ENCODE assay signal across 8 cellular contexts in genomic region chr4:3304831-3305609, GRCh38. TPM values are rescaled to one million over a fixed set of nuclear protein-coding genes. Genes with fewer than 3 reads are reported as not detected.
DNase-seq lines count a peak whose midpoint lies in the region; ATAC-seq, FAIRE-seq and TF ChIP-seq lines count a peak whose summit lies in the region.

No MANE protein-coding gene starts in this region.

- H3K27ac Mint-ChIP-seq in mesothelial cell of epicardium, result peak overlapping the region; percentile 61
- H3K27ac Mint-ChIP-seq in effector memory CD8-positive, alpha-beta T cell, result no peak overlapping the region

- H2AK5ac ChIP-seq in H1 (ENCODE audit: low read depth, low read length), result no peak overlapping the region

- no peak overlapping the region for H4K5ac ChIP-seq in H1 (ENCODE audit: insufficient read length, low read depth, low read length)

- H2BK5ac ChIP-seq in H1 (ENCODE audit: low read depth, low read length), result no peak overlapping the region

- H4K20me1 ChIP-seq in H1 (replicated peaks in 1 of 2; ENCODE audit: control insufficient read depth in 1 of 2, insufficient read depth in 2 of 2, low read length in 2 of 2), result peaks cover 6 to 17% of the 10 kb centered on the region in 2 experiments

- no peak overlapping the region for H3K4ac ChIP-seq in H1 (replicated peaks; ENCODE audit: insufficient read length, low read depth, low read length)

- no peak overlapping the region for H3K4me2 ChIP-seq in H1 (ENCODE audit: insufficient read depth in 1 of 2, low read depth in 2 of 2, low read length in 2 of 2)

- H4K8ac ChIP-seq in H1 (ENCODE audit: extremely low read depth, insufficient read depth, low read length), result peak overlapping the region; percentile 70; the same call in 1 of the 2 replicates

- TF ChIP-seq RAD21 in H1 (IDR thresholded peaks at IDR 0.05 in 1 of 2, conservative IDR thresholded peaks at IDR 0.05 in 1 of 2; ENCODE audit: low read depth in 2 of 2, low read length in 2 of 2), result no peak

- CTCF ChIA-PET in A673 (lab: Charles Lee) (no interaction called here), H1 (lab: Charles Lee; ENCODE audit: partially characterized antibody) (interaction anchor here (0.7 to 2.0 kb wide), 6 partner anchors 12 to 210 kb away, joined by 3 to 5 read pairs (median 3); no protein-coding TSS in a partner anchor)

- H2BK120ac ChIP-seq in H1 (replicated peaks; ENCODE audit: low read depth, low read length), result peak overlapping the region; percentile 78

- peak; percentile 69 for DNase-seq in A673 (ENCODE audit: low spot score)
- peak; percentile 32 for DNase-seq in NCI-H1092 (lab: John Stamatoyannopoulos, UW)
- no peak for DNase-seq in H1 (ENCODE audit: low read depth in 1 of 2, low spot score in 2 of 2)
- peak in 1 of 2 experiments; percentile 54 for DNase-seq in mesothelial cell of epicardium (ENCODE audit: low spot score in 2 of 2, unreplicated experiment in 2 of 2)
- DNase-seq in HT-29 (ENCODE audit: low spot score), result no peak
- DNase-seq in effector memory CD8-positive, alpha-beta T cell, result no peak

- no peaks in the 10 kb centered on the region for H3K36me3 Mint-ChIP-seq in mesothelial cell of epicardium
- H3K36me3 Mint-ChIP-seq in effector memory CD8-positive, alpha-beta T cell (ENCODE audit: insufficient read depth), result peaks cover 3% of the 10 kb centered on the region

- peak overlapping the region; percentile 70 for H3K14ac ChIP-seq in H1 (ENCODE audit: insufficient read length)

- no peak overlapping the region for H3K23ac ChIP-seq in H1 (ENCODE audit: insufficient read length)

- no peaks in the 10 kb centered on the region for H3K23me2 ChIP-seq in H1 (ENCODE audit: low read depth, low read length)

- no peaks in the 10 kb centered on the region for H3K9me3 Mint-ChIP-seq in mesothelial cell of epicardium
- H3K9me3 Mint-ChIP-seq in effector memory CD8-positive, alpha-beta T cell, result no peaks in the 10 kb centered on the region

- TF ChIP-seq POLR2A in H1 (IDR thresholded peaks at IDR 0.05; ENCODE audit: control extremely low read depth in 1 of 2, low read depth in 2 of 2, low read length in 2 of 2), result no peak

- H3K27ac ChIP-seq in A673 (ENCODE audit: low read depth, low read length, poor library complexity, severe bottlenecking), result no peak overlapping the region
- no peak overlapping the region for H3K27ac ChIP-seq in H1 (ENCODE audit: low read depth, low read length)

- intact Hi-C loops in A673 (cut with micrococcal nuclease; ENCODE audit: unreplicated experiment), result no loop called here

- H3K9ac ChIP-seq in H1 (replicated peaks in 1 of 4; ENCODE audit: extremely low read depth in 1 of 4, low read depth in 3 of 4, low read length in 3 of 4), result no peak overlapping the region

- H3K4me3 ChIP-seq in A673 (ENCODE audit: low read depth, low read length, poor library complexity, severe bottlenecking) (peak overlapping the region; percentile 4), H1 (ENCODE audit: extremely low read depth in 1 of 4, insufficient read depth in 2 of 4, low read depth in 3 of 4, low read length in 4 of 4) (no peak overlapping the region)

- H3K9me3 ChIP-seq in A673 (ENCODE audit: low read depth, low read length, poor library complexity, severe bottlenecking) (no peaks in the 10 kb centered on the region), H1 (ENCODE audit: insufficient read depth in 2 of 2, low read depth in 1 of 2, low read length in 1 of 2) (no peaks in the 10 kb centered on the region)

- no peak overlapping the region for H2BK15ac ChIP-seq in H1 (ENCODE audit: low read length)

- H3K4me1 Mint-ChIP-seq in mesothelial cell of epicardium, result peaks cover 44% of the 10 kb centered on the region
- H3K4me1 Mint-ChIP-seq in effector memory CD8-positive, alpha-beta T cell (ENCODE audit: low read depth in 2 of 2), result peaks cover 39 to 41% of the 10 kb centered on the region in 2 donors

- TF ChIP-seq EP300 in H1 (IDR thresholded peaks at IDR 0.05; ENCODE audit: borderline replicate concordance in 1 of 2, low read depth in 2 of 2, low read length in 2 of 2), result no peak

- 90% methylated on average over 25 of the region's 25 CpGs; no CpG with 5 or more reads in 1 of the 2 experiments for WGBS in H1 (ENCODE audit: extremely low coverage in 1 of 2, insufficient coverage in 1 of 2, insufficient read length in 1 of 2, insufficient replicate concordance in 2 of 2, low coverage in 1 of 2, low lambda C conversion rate in 2 of 2, missing lambda C conversion rate in 1 of 2), 2 experiments

- peaks cover 13% of the 10 kb centered on the region; the same call in 1 of the 2 replicates for H3K79me1 ChIP-seq in H1 (ENCODE audit: low read depth, low read length)

- BruUV-seq in A673 (replicated peaks; lab: Mats Ljungman, UMichigan), result no TSS peak

- no peaks in the 10 kb centered on the region for H3K27me3 Mint-ChIP-seq in mesothelial cell of epicardium (ENCODE audit: low read depth)
- peaks cover 0 to 26% of the 10 kb centered on the region in 2 donors for H3K27me3 Mint-ChIP-seq in effector memory CD8-positive, alpha-beta T cell

- H4K91ac ChIP-seq in H1 (replicated peaks; ENCODE audit: insufficient read length, low read length), result peak overlapping the region; percentile 2

- no peak overlapping the region for H3K56ac ChIP-seq in H1 (replicated peaks; ENCODE audit: insufficient read length, low read depth, low read length)

- peaks cover 0 to 3% of the 10 kb centered on the region in 2 experiments; a peak in 1 of 4 replicates for H3K79me2 ChIP-seq in H1 (ENCODE audit: control insufficient read depth in 1 of 2, insufficient read depth in 2 of 2, low read length in 2 of 2)

- TF ChIP-seq CTCF in A673 (conservative IDR thresholded peaks at IDR 0.05; ENCODE audit: low read depth, low read length), result no peak
- no peak for TF ChIP-seq CTCF in H1 (IDR thresholded peaks at IDR 0.05; ENCODE audit: control extremely low read depth in 1 of 3, insufficient read depth in 1 of 3, low read depth in 1 of 3, low read length in 3 of 3)
- TF ChIP-seq CTCF in mesothelial cell of epicardium (IDR thresholded peaks at IDR 0.05; ENCODE audit: unreplicated experiment), result no peak

- H3K18ac ChIP-seq in H1 (ENCODE audit: extremely low read depth, low read length), result no peak overlapping the region

- no peaks in the 10 kb centered on the region for H3K36me3 ChIP-seq in A673 (ENCODE audit: insufficient read depth, low read length, poor library complexity, severe bottlenecking)
- H3K36me3 ChIP-seq in H1 (ENCODE audit: control insufficient read depth in 2 of 4, insufficient read depth in 4 of 4, low read length in 3 of 4), result no peaks in the 10 kb centered on the region

- no peak overlapping the region for H2AFZ ChIP-seq in H1 (ENCODE audit: low read length)

- POLR2A ChIA-PET in A673 (lab: Charles Lee; ENCODE audit: low non-redundant PET), result no interaction called here
- POLR2A ChIA-PET in H1 (lab: Charles Lee; ENCODE audit: partially characterized antibody), result interaction anchor here (3.4 kb wide), 1 partner anchor 11 kb away, joined by 16 read pairs; no protein-coding TSS in a partner anchor

- ATAC-seq in GM19023 (IDR thresholded peaks at IDR 0.05; ENCODE audit: unreplicated experiment) (no peak), GM19467 (IDR thresholded peaks at IDR 0.05; ENCODE audit: unreplicated experiment) (no peak)
- ATAC-seq in effector memory CD8-positive, alpha-beta T cell (replicated peaks), result no peak

- H2BK20ac ChIP-seq in H1 (ENCODE audit: low read length), result no peak overlapping the region

- FAIRE-seq in H1 (lab: Jason Lieb, UNC), result no peak

- H3K4me1 ChIP-seq in A673 (ENCODE audit: insufficient read depth, low read length, poor library complexity, severe bottlenecking), result peaks cover 34% of the 10 kb centered on the region
- peaks cover 0 to 18% (median 6%) of the 10 kb centered on the region in 4 experiments; a peak in 4 of 7 replicates for H3K4me1 ChIP-seq in H1 (replicated peaks in 1 of 4; ENCODE audit: control insufficient read depth in 3 of 4, insufficient read depth in 4 of 4, low read length in 3 of 4)

- H3K27me3 ChIP-seq in A673 (replicated peaks; ENCODE audit: insufficient read depth, low read depth, low read length, poor library complexity) (no peaks in the 10 kb centered on the region), H1 (replicated peaks in 1 of 4; ENCODE audit: control insufficient read depth in 3 of 4, extremely low read depth in 1 of 4, insufficient read depth in 3 of 4, low read length in 3 of 4) (no peaks in the 10 kb centered on the region)

- H3K4me3 Mint-ChIP-seq in mesothelial cell of epicardium, result no peak overlapping the region
- H3K4me3 Mint-ChIP-seq in effector memory CD8-positive, alpha-beta T cell, result no peak overlapping the region

- peak overlapping the region; percentile 10; the same call in 1 of the 2 replicates for H2BK12ac ChIP-seq in H1 (ENCODE audit: low read depth, low read length)

TF ChIP-seq in H1, 55 proteins besides CTCF, POLR2A, EP300 and RAD21 (continues in another document):
- TF ChIP-seq GTF2F1 (IDR thresholded peaks at IDR 0.05; ENCODE audit: borderline replicate concordance, low read depth, low read length) (no peak), ZNF274 (IDR thresholded peaks at IDR 0.05; ENCODE audit: borderline replicate concordance, extremely low read depth, low read length) (no peak)

RNA-seq across cellular contexts. Expression of gene RGS12, which starts 12.2 kb away (rescaled TPM):
- 53.9 and 56.7 TPM in 2 replicates for total RNA-seq in A673 (2021)
- total RNA-seq in H1 (2021; fragmentation: NEBNext Ultra II Directional; extraction: Animal tissue kit (Norgen Biotek cat#: 25700)), result 16.3 and 16.4 TPM in 2 replicates
- polyA plus RNA-seq in H1 (2011; rRNA removed), result 6.0 and 10.7 TPM in 2 replicates
- polyA plus RNA-seq in H1 (2011; cell fraction: cytosol; rRNA removed), result 10.1 TPM
- polyA plus RNA-seq in H1 (2011; cell fraction: nucleus; rRNA removed), result 30.0 TPM
- 12.7 to 26.6 TPM (median 20.0 TPM) in 4 replicates for polyA plus RNA-seq in H1 (2012, experiment 1 of 2)
- 17.8 TPM for polyA plus RNA-seq in H1 (2012, experiment 2 of 2)
- polyA plus RNA-seq in H1 (2013, experiment 1 of 2), result 10.6 TPM
- 10.3 TPM for polyA plus RNA-seq in H1 (2013, experiment 2 of 2)
- polyA minus RNA-seq in H1 (2011; rRNA and poly(A)+ RNA removed), result 10.8 and 12.0 TPM in 2 replicates
- polyA minus RNA-seq in H1 (2011; cell fraction: cytosol; rRNA and poly(A)+ RNA removed), result 15.5 TPM
- 28.6 TPM for polyA minus RNA-seq in H1 (2011; cell fraction: nucleus; rRNA and poly(A)+ RNA removed)
- 75.9 to 81.9 TPM (median 78.9 TPM) in 3 replicates for total RNA-seq in mesothelial cell of epicardium
- 7.1 and 7.6 TPM in 2 replicates for total RNA-seq in HT-29 (2014; rRNA removed; shearing (Covaris generic))

RNA-seq across cellular contexts. Expression of gene MSANTD1, which starts 56.1 kb away (rescaled TPM):
- total RNA-seq in A673 (2021) (2.3 and 2.6 TPM in 2 replicates), mesothelial cell of epicardium (2.5 to 3.1 TPM (median 2.6 TPM) in 3 replicates)
- total RNA-seq in H1 (2021; fragmentation: NEBNext Ultra II Directional; extraction: Animal tissue kit (Norgen Biotek cat#: 25700)), result 0.45 and 0.78 TPM in 2 replicates
- polyA plus RNA-seq in H1 (2011; rRNA removed), result 0.23 and 0.39 TPM in 2 replicates
- 0.28 TPM for polyA plus RNA-seq in H1 (2011; cell fraction: cytosol; rRNA removed)
- polyA plus RNA-seq in H1 (2011; cell fraction: nucleus; rRNA removed), result 1.7 TPM
- 0.15 to 0.43 TPM (median 0.34 TPM) in 4 replicates for polyA plus RNA-seq in H1 (2012, experiment 1 of 2)
- polyA plus RNA-seq in H1 (2012, experiment 2 of 2), result not detected
- 0.22 TPM for polyA plus RNA-seq in H1 (2013, experiment 1 of 2)
- 0.15 TPM for polyA plus RNA-seq in H1 (2013, experiment 2 of 2)
- 0.12 and 0.28 TPM in 2 replicates for polyA minus RNA-seq in H1 (2011; rRNA and poly(A)+ RNA removed)
- polyA minus RNA-seq in H1 (2011; cell fraction: cytosol; rRNA and poly(A)+ RNA removed), result not detected
- polyA minus RNA-seq in H1 (2011; cell fraction: nucleus; rRNA and poly(A)+ RNA removed), result 1.6 TPM
- total RNA-seq in HT-29 (2014; rRNA removed; shearing (Covaris generic)), result 0.41 and 0.44 TPM in 2 replicates

Comparison
In these comparisons a context has a peak if more than half of its experiments do, and no peak if none do; other contexts are left out.
1. DNase-seq: peak in A673 (single experiment) and NCI-H1092 (single experiment); none in H1 (0 of 2), HT-29 (single experiment) and effector memory CD8-positive, alpha-beta T cell (0 of 3).